Comparison of ENCODE assay signal across 28 cellular contexts in the genomic region with DNA sequence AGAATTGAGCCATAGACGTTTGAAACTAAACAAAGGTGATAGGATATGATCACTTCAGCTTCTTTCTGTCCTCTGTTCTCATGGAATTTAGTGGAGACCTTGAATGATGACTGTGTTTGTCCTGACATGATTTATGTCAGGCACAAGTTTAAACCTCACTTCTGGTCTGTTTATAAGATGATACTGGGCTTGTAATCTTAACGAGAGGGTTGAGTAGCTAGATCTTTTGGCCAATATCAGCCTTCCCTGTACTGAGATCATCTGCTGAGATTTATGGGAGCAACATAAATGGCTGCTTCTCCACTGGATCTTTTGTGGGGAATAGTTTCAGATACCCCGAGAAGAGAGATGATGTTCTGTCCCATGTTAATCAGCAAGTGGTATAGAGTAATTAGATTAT.
"Had no signal": no experiment of that assay in that cellular context is flagged by ENCODE, and none has a peak within 500 bp of the region (broad histone marks: within the 10 kb centered on the region; RNA-seq: fewer than 3 reads in every experiment).

No MANE protein-coding gene starts in this region.

- H3K9ac ChIP-seq: neural progenitor cell, parathyroid adenoma had no signal

- H3K4me3 ChIP-seq: neural progenitor cell, ovary, psoas muscle, right lobe of liver, sigmoid colon, stomach, thoracic aorta, thyroid gland, tibial nerve, upper lobe of right lung, uterus had no signal

- H3K27ac ChIP-seq: neural progenitor cell, ovary, parathyroid adenoma, psoas muscle, right lobe of liver, sigmoid colon, stomach, thoracic aorta, thyroid gland, tibial nerve, upper lobe of right lung, uterus had no signal

- H3K4me2 ChIP-seq: neural progenitor cell had no signal

- H3K9me3 Mint-ChIP-seq: naive thymus-derived CD8-positive, alpha-beta T cell; nephron; neural progenitor cell; stimulated activated effector memory CD8-positive, alpha-beta T cell treated with anti-CD3 and anti-CD28 coated beads, Interleukin-12 subunit alpha, Interleukin-12 subunit beta, amount 100 ng/mL, for 72 hours; stimulated activated naive B cell treated with anti-CD40 and anti-IgM and Interleukin-4, amounts not matched to agents 10 μg/mL and 1 μg/mL and 100 μg/mL, for 72 hours; stimulated activated naive CD8-positive, alpha-beta T cell treated with anti-CD3 and anti-CD28 coated beads, Interleukin-15, Interleukin-2, amounts not matched to agents 100 ng/mL and 50 ng/mL, for 24 hours; type B pancreatic cell had no signal

- H3K27ac Mint-ChIP-seq: naive thymus-derived CD8-positive, alpha-beta T cell; nephron; neural progenitor cell; progenitor cell of endocrine pancreas; stimulated activated effector memory CD8-positive, alpha-beta T cell treated with anti-CD3 and anti-CD28 coated beads, Interleukin-12 subunit alpha, Interleukin-12 subunit beta, amount 100 ng/mL, for 72 hours; stimulated activated naive B cell treated with anti-CD40 and anti-IgM and Interleukin-4, amounts not matched to agents 10 μg/mL and 1 μg/mL and 100 μg/mL, for 72 hours; stimulated activated naive CD8-positive, alpha-beta T cell treated with anti-CD3 and anti-CD28 coated beads, Interleukin-15, Interleukin-2, amounts not matched to agents 100 ng/mL and 50 ng/mL, for 24 hours; type B pancreatic cell had no signal

- H3K4me1 ChIP-seq: parathyroid adenoma, psoas muscle, right lobe of liver, sigmoid colon, stomach, thyroid gland, tibial nerve, upper lobe of right lung, uterus had no signal

- H3K9me3 ChIP-seq: ovary, psoas muscle, right lobe of liver, sigmoid colon, stomach, thoracic aorta, thyroid gland, tibial nerve, upper lobe of right lung, uterus had no signal

- H3K4me3 Mint-ChIP-seq: naive thymus-derived CD8-positive, alpha-beta T cell; nephron; neural progenitor cell; stimulated activated effector memory CD8-positive, alpha-beta T cell treated with anti-CD3 and anti-CD28 coated beads, Interleukin-12 subunit alpha, Interleukin-12 subunit beta, amount 100 ng/mL, for 72 hours; stimulated activated naive B cell treated with anti-CD40 and anti-IgM and Interleukin-4, amounts not matched to agents 10 μg/mL and 1 μg/mL and 100 μg/mL, for 72 hours; stimulated activated naive CD8-positive, alpha-beta T cell treated with anti-CD3 and anti-CD28 coated beads, Interleukin-15, Interleukin-2, amounts not matched to agents 100 ng/mL and 50 ng/mL, for 24 hours; type B pancreatic cell had no signal

- H2AFZ ChIP-seq: neural progenitor cell, parathyroid adenoma had no signal

- DNase-seq: naive thymus-derived CD8-positive, alpha-beta T cell; occipital lobe; ovary; posterior cingulate gyrus; psoas muscle; right cardiac atrium; right lobe of liver; sigmoid colon; small intestine; stimulated activated CD4-positive, alpha-beta T cell treated with anti-CD3 and anti-CD28 coated beads, Interleukin-15, amount 100 ng/mL, for 24 hours; stimulated activated CD4-positive, alpha-beta T cell treated with anti-CD3 and anti-CD28 coated beads, Interleukin-2, amount 100 ng/mL, for 24 hours; stimulated activated CD4-positive, alpha-beta T cell treated with anti-CD3 and anti-CD28 coated beads, Interleukin-2, amount 100 ng/mL, for 48 hours; stimulated activated CD4-positive, alpha-beta T cell treated with anti-CD3 and anti-CD28 coated beads, Interleukin-4, amount 100 ng/mL, for 24 hours; stimulated activated naive B cell treated with anti-CD40 and anti-IgM and Interleukin-4, amounts not matched to agents 10 μg/mL and 1 μg/mL and 100 μg/mL, for 72 hours; stimulated activated naive CD4-positive, alpha-beta T cell treated with Interleukin-2 at 50 U/mL for 16 hours; stomach; thyroid gland; upper lobe of right lung; uterus had no signal

- H3K36me3 Mint-ChIP-seq: naive thymus-derived CD8-positive, alpha-beta T cell; neural progenitor cell; stimulated activated effector memory CD8-positive, alpha-beta T cell treated with anti-CD3 and anti-CD28 coated beads, Interleukin-12 subunit alpha, Interleukin-12 subunit beta, amount 100 ng/mL, for 72 hours; stimulated activated naive B cell treated with anti-CD40 and anti-IgM and Interleukin-4, amounts not matched to agents 10 μg/mL and 1 μg/mL and 100 μg/mL, for 72 hours; type B pancreatic cell had no signal

- H3K27me3 ChIP-seq: neural progenitor cell, ovary, right lobe of liver, sigmoid colon, thyroid gland had no signal

- H3K79me2 ChIP-seq: parathyroid adenoma had no signal

- H3K4me1 Mint-ChIP-seq: naive thymus-derived CD8-positive, alpha-beta T cell; stimulated activated effector memory CD8-positive, alpha-beta T cell treated with anti-CD3 and anti-CD28 coated beads, Interleukin-12 subunit alpha, Interleukin-12 subunit beta, amount 100 ng/mL, for 72 hours; stimulated activated naive B cell treated with anti-CD40 and anti-IgM and Interleukin-4, amounts not matched to agents 10 μg/mL and 1 μg/mL and 100 μg/mL, for 72 hours had no signal

- H3K36me3 ChIP-seq: neural progenitor cell, ovary, right lobe of liver, sigmoid colon, stomach, thoracic aorta, thyroid gland, tibial nerve, upper lobe of right lung, uterus had no signal

- ATAC-seq: naive thymus-derived CD8-positive, alpha-beta T cell; psoas muscle; right cardiac atrium; right lobe of liver; stimulated activated effector memory CD8-positive, alpha-beta T cell treated with anti-CD3 and anti-CD28 coated beads, Interleukin-12 subunit alpha, Interleukin-12 subunit beta, amount 100 ng/mL, for 72 hours; stimulated activated naive B cell treated with anti-CD40 and anti-IgM and Interleukin-4, amounts not matched to agents 10 μg/mL and 1 μg/mL and 100 μg/mL, for 72 hours; upper lobe of right lung had no signal
